22 cellular contexts compared by ENCODE assay signal in the genomic region with DNA sequence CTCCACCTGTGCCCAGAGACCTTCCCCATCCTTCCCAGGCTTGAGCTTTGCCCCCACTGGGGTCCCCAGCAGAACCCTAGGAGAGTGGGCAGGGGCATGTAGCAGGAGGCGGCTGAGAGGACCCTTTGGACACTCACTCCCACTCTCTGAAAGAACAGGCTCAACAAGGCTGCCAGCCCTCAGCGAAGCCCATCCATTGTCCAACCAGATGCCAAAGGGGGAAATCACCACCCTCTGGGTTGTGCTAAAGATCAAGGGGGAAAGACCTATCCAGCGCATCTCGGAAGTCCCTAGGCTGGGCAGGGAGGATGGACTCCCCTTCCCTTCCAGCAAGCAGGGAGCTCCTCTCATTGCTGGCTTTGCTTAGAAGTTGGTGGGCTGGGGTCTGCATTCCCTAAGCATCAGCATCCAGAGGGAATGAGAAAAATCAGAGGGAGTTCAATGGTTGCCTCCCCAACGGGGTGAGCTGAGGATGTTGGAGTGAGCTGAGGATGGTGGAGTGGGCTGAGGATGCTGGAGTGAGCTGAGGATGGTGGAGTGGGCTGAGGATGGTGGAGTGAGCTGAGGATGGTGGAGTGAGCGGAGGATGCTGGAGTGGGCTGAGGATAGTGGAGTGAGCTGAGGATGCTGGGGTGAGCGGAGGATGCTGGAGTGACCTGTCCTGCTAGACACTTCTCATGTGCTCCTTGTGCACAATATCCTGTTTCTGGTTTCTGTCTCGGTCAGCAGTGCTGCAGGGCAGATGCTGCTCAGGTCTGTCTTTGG. TPM values are rescaled to one million over a fixed set of nuclear protein-coding genes. Genes with fewer than 3 reads are reported as not detected.
DNase-seq lines count a peak whose midpoint lies in the region; ATAC-seq and TF ChIP-seq lines count a peak whose summit lies in the region.
"Had no signal": no experiment of that assay in that cellular context is flagged by ENCODE, and none has a peak within 500 bp of the region (broad histone marks: within the 10 kb centered on the region; RNA-seq: fewer than 3 reads in every experiment).

No MANE protein-coding gene starts in this region.

- H4K91ac ChIP-seq in neuronal stem cell (ENCODE audit: low read depth, low read length, poor library complexity), result no peak overlapping the region

- ATAC-seq in GM18867 (IDR thresholded peaks at IDR 0.05; ENCODE audit: unreplicated experiment), result no peak
- ATAC-seq: GM12878, HepG2 had no signal

- peaks cover 6 to 15% of the 10 kb centered on the region in 2 donors for H3K27me3 Mint-ChIP-seq in CD4-positive, alpha-beta memory T cell

- H3K4ac ChIP-seq in neuronal stem cell (ENCODE audit: low read length), result no peak overlapping the region

- H3K23ac ChIP-seq in neuronal stem cell (ENCODE audit: low read depth, low read length, poor library complexity), result peak overlapping the region; percentile 20

- intact Hi-C loops in CD4-positive, alpha-beta memory T cell (cut with micrococcal nuclease), result no loop called here

- no peaks in the 10 kb centered on the region for H3K4me1 Mint-ChIP-seq in CD4-positive, alpha-beta memory T cell

- CTCF ChIA-PET in GM10248 (lab: Yijun Ruan, JAX), result no interaction called here
- CTCF ChIA-PET in CD4-positive, alpha-beta memory T cell (lab: Charles Lee; ENCODE audit: partially characterized antibody), result no interaction called here

- no peak overlapping the region for H3K9ac ChIP-seq in BLaER1 treated with 17β-estradiol and CSF1 and Interleukin-3, amounts not matched to agents 10 nM and 100 nM
- H3K9ac ChIP-seq in neuronal stem cell (ENCODE audit: low read depth, low read length, poor library complexity), result no peak overlapping the region

- POLR2A ChIA-PET in GM10248 (lab: Yijun Ruan, JAX), result no interaction called here
- POLR2A ChIA-PET in CD4-positive, alpha-beta memory T cell (lab: Charles Lee; ENCODE audit: partially characterized antibody), result no interaction called here

- H3K36me3 ChIP-seq in BLaER1 treated with 17β-estradiol and CSF1 and Interleukin-3, amounts not matched to agents 10 nM and 100 nM, result no peaks in the 10 kb centered on the region
- H3K36me3 ChIP-seq in neuronal stem cell (replicated peaks in 1 of 2; ENCODE audit: control insufficient read depth in 2 of 2, insufficient read depth in 2 of 2, low read length in 2 of 2), result no peaks in the 10 kb centered on the region
- no peaks in the 10 kb centered on the region for H3K36me3 ChIP-seq in CD4-positive, alpha-beta memory T cell (ENCODE audit: insufficient read depth, low read length)

- H3K9me3 ChIP-seq in BLaER1 treated with 17β-estradiol and CSF1 and Interleukin-3, amounts not matched to agents 10 nM and 100 nM (replicated peaks in 1 of 11), result no peaks in the 10 kb centered on the region
- H3K9me3 ChIP-seq in neuronal stem cell (replicated peaks in 1 of 2; ENCODE audit: control insufficient read depth in 2 of 2, insufficient read depth in 1 of 2, low read depth in 1 of 2, low read length in 2 of 2), result peaks cover 0 to 4% of the 10 kb centered on the region in 2 donors
- H3K9me3 ChIP-seq in CD4-positive, alpha-beta memory T cell (ENCODE audit: control insufficient read depth in 1 of 2, low read length in 2 of 2), result no peaks in the 10 kb centered on the region
- H3K9me3 ChIP-seq: Caco-2 had no signal

- no peak for TF ChIP-seq CTCF in GM10248 (IDR thresholded peaks at IDR 0.05; ENCODE audit: control extremely low read depth, extremely low read depth, low read depth, missing control alignments)

- H4K20me1 ChIP-seq in BLaER1 treated with 17β-estradiol and CSF1 and Interleukin-3, amounts not matched to agents 10 nM and 100 nM, result peaks cover 0 to 4% (median 0%) of the 10 kb centered on the region in 11 experiments; a peak in 2 of 22 replicates

- no peaks in the 10 kb centered on the region for H3K79me1 ChIP-seq in neuronal stem cell (ENCODE audit: low read depth, low read length)

- no peak overlapping the region for H3K18ac ChIP-seq in neuronal stem cell (ENCODE audit: low read length)

- H2AK5ac ChIP-seq in neuronal stem cell (ENCODE audit: low read depth, low read length), result no peak overlapping the region

- WGBS in neuronal stem cell (ENCODE audit: extremely low coverage in 2 of 2, insufficient read length in 2 of 2, insufficient replicate concordance in 1 of 2), 2 donors, result no CpG with 5 or more reads among the region's 8 CpGs

- DNase-seq in GM10248 (ENCODE audit: extremely low spot score) (peak; percentile 7), ecto neural progenitor cell (ENCODE audit: low spot score) (peak; percentile 25), neuronal stem cell (ENCODE audit: low spot score) (no peak), NCI-H524 (lab: John Stamatoyannopoulos, UW) (no peak)
- DNase-seq in CD4-positive, alpha-beta memory T cell, result no peak
- DNase-seq: Caco-2, DMS153, GDM1, KG1, NCI-H1417, NCI-H187, NCI-H2107, NCI-H524 treated with DMSO at 0.1 percent for 48 hours, SHP77 had no signal

- no peak overlapping the region for H3K27ac ChIP-seq in BLaER1 treated with 17β-estradiol and CSF1 and Interleukin-3, amounts not matched to agents 10 nM and 100 nM
- H3K27ac ChIP-seq in neuronal stem cell (replicated peaks; ENCODE audit: low read length), result no peak overlapping the region
- no peak overlapping the region for H3K27ac ChIP-seq in CD4-positive, alpha-beta memory T cell (ENCODE audit: low read depth, low read length)
- H3K27ac ChIP-seq: SK-N-MC had no signal

- H3K4me3 ChIP-seq in BLaER1 treated with 17β-estradiol and CSF1 and Interleukin-3, amounts not matched to agents 10 nM and 100 nM, result no peak overlapping the region
- H3K4me3 ChIP-seq in neuronal stem cell (ENCODE audit: low read length in 2 of 2), result no peak overlapping the region
- H3K4me3 ChIP-seq in CD4-positive, alpha-beta memory T cell (ENCODE audit: low read length in 2 of 2), result no peak overlapping the region
- H3K4me3 ChIP-seq: GM12878, SK-N-MC had no signal

- H3K14ac ChIP-seq in neuronal stem cell (ENCODE audit: low read length), result no peak overlapping the region

- H4K8ac ChIP-seq in neuronal stem cell (ENCODE audit: low read depth, low read length), result no peak overlapping the region

- peak overlapping the region in 1 of 7 donors; percentile 62 for H3K27ac Mint-ChIP-seq in CD4-positive, alpha-beta memory T cell

- H2AFZ ChIP-seq in neuronal stem cell (ENCODE audit: low read length), result no peak overlapping the region

- no peak overlapping the region for H2BK12ac ChIP-seq in neuronal stem cell (ENCODE audit: low read length)

- no peak overlapping the region for H2BK15ac ChIP-seq in neuronal stem cell (ENCODE audit: low read length)

- no peak overlapping the region for H3K4me3 Mint-ChIP-seq in CD4-positive, alpha-beta memory T cell

- no peak overlapping the region for H2BK5ac ChIP-seq in neuronal stem cell (ENCODE audit: low read length)

- no peaks in the 10 kb centered on the region for H3K36me3 Mint-ChIP-seq in CD4-positive, alpha-beta memory T cell

- no peak overlapping the region for H2BK120ac ChIP-seq in neuronal stem cell (ENCODE audit: low read depth, low read length)

- peak overlapping the region in 8 of 11 experiments; percentile 66 to 89 (median 82); a peak in 15 of 22 replicates for H3K4me2 ChIP-seq in BLaER1 treated with 17β-estradiol and CSF1 and Interleukin-3, amounts not matched to agents 10 nM and 100 nM
- H3K4me2 ChIP-seq in neuronal stem cell (ENCODE audit: insufficient read depth, low read length, poor library complexity, severe bottlenecking), result no peak overlapping the region

- peaks cover 0 to 10% (median 0%) of the 10 kb centered on the region in 11 experiments; a peak in 5 of 22 replicates for H3K27me3 ChIP-seq in BLaER1 treated with 17β-estradiol and CSF1 and Interleukin-3, amounts not matched to agents 10 nM and 100 nM
- peaks cover 0 to 40% (median 0%) of the 10 kb centered on the region in 3 experiments for H3K27me3 ChIP-seq in neuronal stem cell (ENCODE audit: control insufficient read depth in 3 of 3, insufficient read depth in 3 of 3, low read depth in 1 of 3, low read length in 3 of 3)
- no peaks in the 10 kb centered on the region for H3K27me3 ChIP-seq in CD4-positive, alpha-beta memory T cell (ENCODE audit: insufficient read depth, low read length)

- peaks cover 21 to 77% (median 68%) of the 10 kb centered on the region in 10 experiments for H3K4me1 ChIP-seq in BLaER1 treated with 17β-estradiol and CSF1 and Interleukin-3, amounts not matched to agents 10 nM and 100 nM
- H3K4me1 ChIP-seq in neuronal stem cell (ENCODE audit: control insufficient read depth in 2 of 2, insufficient read depth in 1 of 2, low read depth in 1 of 2, low read length in 2 of 2), result peaks cover 0 to 6% of the 10 kb centered on the region in 2 donors
- no peaks in the 10 kb centered on the region for H3K4me1 ChIP-seq in CD4-positive, alpha-beta memory T cell (ENCODE audit: insufficient read depth, low read length)

- no peaks in the 10 kb centered on the region for H3K9me3 Mint-ChIP-seq in CD4-positive, alpha-beta memory T cell

RNA-seq across cellular contexts. Expression of a gene that starts 29.4 kb away (rescaled TPM):
- polyA plus RNA-seq in neuronal stem cell (2013, experiment 1 of 2), result not detected
- polyA plus RNA-seq in neuronal stem cell (2013, experiment 2 of 2), result 0.01 TPM
- not detected for total RNA-seq in CD4-positive, alpha-beta memory T cell
- not detected for polyA plus RNA-seq in CD4-positive, alpha-beta memory T cell
- total RNA-seq: H1, HepG2 had no signal
- polyA plus RNA-seq: HepG2 had no signal

RNA-seq across cellular contexts. Expression of a gene that starts 37.0 kb away (rescaled TPM):
- polyA plus RNA-seq in neuronal stem cell (2013, experiment 1 of 2), result not detected
- not detected for polyA plus RNA-seq in neuronal stem cell (2013, experiment 2 of 2)
- total RNA-seq in CD4-positive, alpha-beta memory T cell, result not detected
- not detected for polyA plus RNA-seq in CD4-positive, alpha-beta memory T cell
- total RNA-seq: Caco-2, Daoy, GM12878, H1, HepG2, RPMI7951 had no signal
- polyA plus RNA-seq: GM12878, H1, HepG2 had no signal

Comparison
In these comparisons a context has a peak if more than half of its experiments do, and no peak if none do; other contexts are left out.
1. DNase-seq: peak in GM10248 (single experiment) and ecto neural progenitor cell (single experiment); none in neuronal stem cell (single experiment), NCI-H524 (0 of 2) and CD4-positive, alpha-beta memory T cell (0 of 5).